ENCODE assay signal across 11 cellular contexts in the genomic region with DNA sequence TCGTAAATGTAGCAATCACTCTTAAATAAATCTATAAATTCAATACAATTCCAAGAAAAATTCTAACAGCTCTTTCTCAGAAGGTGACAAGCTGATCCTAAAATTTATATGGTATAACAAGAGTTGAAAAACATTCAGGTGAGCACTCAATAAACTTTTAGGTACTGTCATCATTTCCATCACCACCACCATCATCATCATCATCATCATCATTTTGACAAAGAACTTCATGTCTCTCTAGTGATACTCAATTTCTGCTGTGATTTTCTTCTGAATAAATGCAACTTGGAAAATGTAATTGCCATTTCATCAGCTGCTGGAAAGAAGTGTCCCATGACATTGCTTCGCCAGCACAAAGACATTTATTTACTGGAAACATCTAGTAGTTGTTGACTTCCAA.
"Had no signal": no experiment of that assay in that cellular context is flagged by ENCODE, and none has a peak within 500 bp of the region (broad histone marks: within the 10 kb centered on the region; RNA-seq: fewer than 3 reads in every experiment).

No MANE protein-coding gene starts in this region.

- H3K27ac ChIP-seq: GM23248 had no signal

- DNase-seq: GM23248, GOT3, H7, H9, HCEC 1CT, HFFc6 had no signal

- H3K4me2 ChIP-seq: GM23338 had no signal

- H3K27ac Mint-ChIP-seq: GM23338, H9, HFFc6 had no signal

- H3K9me3 Mint-ChIP-seq: GM23338, H9, HFFc6 had no signal

- H3K9ac ChIP-seq: GM23248 had no signal

- H3K4me3 Mint-ChIP-seq: GM23338, H9, HFFc6 had no signal

- H2AFZ ChIP-seq: GM23248, GM23338 had no signal

- FAIRE-seq: H1, H54 had no signal

- H3K4me3 ChIP-seq: GM23248, GM23338, HAP-1 had no signal

- ATAC-seq: GM23338, HCT116 had no signal

- H3K4me1 ChIP-seq: HAP-1 had no signal

- H3K9me3 ChIP-seq: HAP-1 had no signal

- H3K36me3 ChIP-seq: HAP-1 had no signal
